14 cellular contexts compared by ENCODE assay signal in genomic region chr16:68281368-68282063, GRCh38. TPM values are rescaled to one million over a fixed set of nuclear protein-coding genes. Genes with fewer than 3 reads are reported as not detected.
DNase-seq lines count a peak whose midpoint lies in the region; ATAC-seq and TF ChIP-seq lines count a peak whose summit lies in the region.
"Had no signal": no experiment of that assay in that cellular context is flagged by ENCODE, and none has a peak within 500 bp of the region (broad histone marks: within the 10 kb centered on the region; RNA-seq: fewer than 3 reads in every experiment).

No MANE protein-coding gene starts in this region.

- H3K9ac ChIP-seq in SU-DHL-6 (ENCODE audit: low read length) (peak overlapping the region; percentile 6), adipocyte (ENCODE audit: low read length) (peak overlapping the region; percentile 86)
- H3K9ac ChIP-seq: SK-N-SH had no signal

- H3K27ac ChIP-seq in SU-DHL-6 (ENCODE audit: low read depth, low read length), result peak overlapping the region; percentile 98
- H3K27ac ChIP-seq in skin epidermis, result peak overlapping the region in 15 of 21 experiments; percentile 4 to 87 (median 37)
- H3K27ac ChIP-seq: prostate gland had no signal

- POLR2A ChIA-PET in activated CD4-positive, alpha-beta T cell treated with anti-CD3 and anti-CD28 coated beads for 36 hours (lab: Charles Lee), result interaction anchor here (0.7 kb wide), 1 partner anchor 9 kb away, joined by 3 read pairs; no protein-coding TSS in a partner anchor

- H3K4me3 ChIP-seq in SU-DHL-6 (ENCODE audit: insufficient read depth, low read length, poor library complexity, severe bottlenecking), result no peak overlapping the region
- H3K4me3 ChIP-seq in adipocyte (ENCODE audit: low read length), result no peak overlapping the region
- H3K4me3 ChIP-seq in skin epidermis, result no peak overlapping the region
- H3K4me3 ChIP-seq: prostate gland had no signal

- no peaks in the 10 kb centered on the region for H3K9me2 ChIP-seq in SU-DHL-6 (replicated peaks; ENCODE audit: insufficient read depth, low read length)
- H3K9me2 ChIP-seq: SK-N-SH had no signal

- CTCF ChIA-PET in activated CD4-positive, alpha-beta T cell treated with anti-CD3 and anti-CD28 coated beads for 36 hours (lab: Charles Lee), result interaction anchor here (0.7 to 3.5 kb wide), 5 partner anchors 16 to 48 kb away, joined by 3 to 13 read pairs (median 4); partner anchors contain the start of genes PRMT7, SLC7A6 and SLC7A6OS

- H3F3A ChIP-seq in SU-DHL-6 (ENCODE audit: insufficient read depth), result peaks cover 55% of the 10 kb centered on the region

- H3K79me2 ChIP-seq in SU-DHL-6 (ENCODE audit: insufficient read depth, low read length), result peaks cover 56% of the 10 kb centered on the region

- H3K9me3 ChIP-seq in SU-DHL-6 (ENCODE audit: insufficient read depth, low read length) (no peaks in the 10 kb centered on the region), adipocyte (ENCODE audit: control insufficient read depth, low read length) (no peaks in the 10 kb centered on the region)
- H3K9me3 ChIP-seq: prostate gland, SK-N-SH had no signal

- H3K36me3 Mint-ChIP-seq in activated CD4-positive, alpha-beta T cell treated with anti-CD3 and anti-CD28 coated beads for 36 hours (ENCODE audit: low read depth), result peaks cover 57% of the 10 kb centered on the region

- peak overlapping the region; percentile 85 for H3K4me2 ChIP-seq in SU-DHL-6 (ENCODE audit: low read depth, low read length, poor library complexity, severe bottlenecking)
- H3K4me2 ChIP-seq: SK-N-SH had no signal

- peaks cover 76% of the 10 kb centered on the region for H3K4me1 ChIP-seq in adipocyte (ENCODE audit: control insufficient read depth, insufficient read depth, low read length)
- H3K4me1 ChIP-seq: prostate gland had no signal

- H3K4me1 Mint-ChIP-seq in activated CD4-positive, alpha-beta T cell treated with anti-CD3 and anti-CD28 coated beads for 36 hours, result peaks cover 77% of the 10 kb centered on the region

- H3K36me3 ChIP-seq in SU-DHL-6 (ENCODE audit: low read length), result no peaks in the 10 kb centered on the region
- H3K36me3 ChIP-seq in adipocyte (ENCODE audit: control insufficient read depth, insufficient read depth, low read length, severe bottlenecking), result peaks cover 56% of the 10 kb centered on the region
- H3K36me3 ChIP-seq: prostate gland had no signal

- no peak overlapping the region for H3K4me3 Mint-ChIP-seq in activated CD4-positive, alpha-beta T cell treated with anti-CD3 and anti-CD28 coated beads for 36 hours

- H3K9me3 Mint-ChIP-seq in activated CD4-positive, alpha-beta T cell treated with anti-CD3 and anti-CD28 coated beads for 36 hours (ENCODE audit: low read depth), result no peaks in the 10 kb centered on the region

- ATAC-seq in activated CD4-positive, alpha-beta T cell treated with anti-CD3 and anti-CD28 coated beads for 36 hours, result peak; percentile 28
- no peak for ATAC-seq in HG02884 (IDR thresholded peaks at IDR 0.05; ENCODE audit: unreplicated experiment)

- no peak overlapping the region for H2AFZ ChIP-seq in SU-DHL-6 (ENCODE audit: low read depth, low read length, severe bottlenecking)

- no peaks in the 10 kb centered on the region for H4K20me1 ChIP-seq in SU-DHL-6 (ENCODE audit: low read depth, low read length)

- no peaks in the 10 kb centered on the region for H3K27me3 Mint-ChIP-seq in activated CD4-positive, alpha-beta T cell treated with anti-CD3 and anti-CD28 coated beads for 36 hours

- no peaks in the 10 kb centered on the region for H3K27me3 ChIP-seq in SU-DHL-6 (ENCODE audit: low read length)
- H3K27me3 ChIP-seq in adipocyte (replicated peaks; ENCODE audit: control insufficient read depth, insufficient read depth, low read length), result no peaks in the 10 kb centered on the region

- peak overlapping the region; percentile 90 for H3K27ac Mint-ChIP-seq in activated CD4-positive, alpha-beta T cell treated with anti-CD3 and anti-CD28 coated beads for 36 hours

- no peak for DNase-seq in activated CD4-positive, alpha-beta T cell treated with anti-CD3 and anti-CD28 coated beads for 36 hours
- no peak for DNase-seq in activated CD4-positive, alpha-beta T cell treated with anti-CD3 and anti-CD28 coated beads, Interleukin-2, amount 50 U/mL, for 48 hours
- no peak for DNase-seq in adipocyte (ENCODE audit: low read depth)
- no peak for DNase-seq in dermis blood vessel endothelial cell
- no peak for DNase-seq in medulla oblongata (ENCODE audit: extremely low spot score)
- DNase-seq: DMS79; hypothalamus; NCI-H2081 treated with DMSO at 0.1 percent for 48 hours; SK-N-SH; stimulated activated CD4-positive, alpha-beta T cell treated with anti-CD3 and anti-CD28 coated beads, Interleukin-4, amount 100 ng/mL, for 24 hours had no signal

- intact Hi-C loops in activated CD4-positive, alpha-beta T cell treated with anti-CD3 and anti-CD28 coated beads for 36 hours (cut with DNase I, micrococcal nuclease), result no loop called here

- no peak for TF ChIP-seq CTCF in SU-DHL-6 (IDR thresholded peaks at IDR 0.05; ENCODE audit: insufficient read depth, low read length, poor library complexity, severe bottlenecking)

RNA-seq across cellular contexts. Expression of gene SLC7A6, which starts 17.2 kb away (rescaled TPM):
- total RNA-seq in activated CD4-positive, alpha-beta T cell treated with anti-CD3 and anti-CD28 coated beads for 36 hours, result 10 to 100 TPM; 55.7 to 58.7 TPM
- total RNA-seq in dermis blood vessel endothelial cell, result 17.4 and 31.1 TPM in 2 replicates

RNA-seq across cellular contexts. Expression of gene SLC7A6OS, which starts 29.2 kb away (rescaled TPM):
- total RNA-seq in activated CD4-positive, alpha-beta T cell treated with anti-CD3 and anti-CD28 coated beads for 36 hours, result 10 to 100 TPM; 17.4 to 21.7 TPM
- total RNA-seq in dermis blood vessel endothelial cell, result 13.3 and 15.5 TPM in 2 replicates

RNA-seq across cellular contexts. Expression of gene PRMT7, which starts 29.3 kb away (rescaled TPM):
- total RNA-seq in activated CD4-positive, alpha-beta T cell treated with anti-CD3 and anti-CD28 coated beads for 36 hours, result 10 to 100 TPM; 62.7 to 70.7 TPM
- 50.0 and 54.4 TPM in 2 replicates for total RNA-seq in dermis blood vessel endothelial cell

RNA-seq across cellular contexts. Expression of gene PLA2G15, which starts 36.3 kb away (rescaled TPM):
- 1 to 10 TPM; 6.0 to 7.0 TPM for total RNA-seq in activated CD4-positive, alpha-beta T cell treated with anti-CD3 and anti-CD28 coated beads for 36 hours
- total RNA-seq in dermis blood vessel endothelial cell, result 28.6 and 38.9 TPM in 2 replicates

RNA-seq across cellular contexts. Expression of gene ESRP2, which starts 45.6 kb away (rescaled TPM):
- under 1 TPM; 0.58 to 0.85 TPM for total RNA-seq in activated CD4-positive, alpha-beta T cell treated with anti-CD3 and anti-CD28 coated beads for 36 hours
- total RNA-seq in dermis blood vessel endothelial cell, result 3.6 and 4.1 TPM in 2 replicates
